11 cellular contexts compared by ENCODE assay signal in genomic region chr1:74199504-74199903, GRCh38. TPM values are rescaled to one million over a fixed set of nuclear protein-coding genes. Genes with fewer than 3 reads are reported as not detected.
DNase-seq lines count a peak whose midpoint lies in the region; ATAC-seq and TF ChIP-seq lines count a peak whose summit lies in the region.
"Had no signal": no experiment of that assay in that cellular context is flagged by ENCODE, and none has a peak within 500 bp of the region (broad histone marks: within the 10 kb centered on the region; RNA-seq: fewer than 3 reads in every experiment).

No MANE protein-coding gene starts in this region.

- H3K4me3 ChIP-seq in AG10803 (ENCODE audit: low read length) = peak overlapping the region; percentile 78; the same call in 1 of the 2 replicates
- no peak overlapping the region for H3K4me3 ChIP-seq in smooth muscle cell

- no peak for ATAC-seq in HG02970 (IDR thresholded peaks at IDR 0.05; ENCODE audit: low FRiP score, unreplicated experiment)
- ATAC-seq: Panc1 had no signal

- no peak overlapping the region for H3K9ac ChIP-seq in smooth muscle cell (ENCODE audit: low read depth)

- no peak for TF ChIP-seq CTCF in AG10803 (conservative IDR thresholded peaks at IDR 0.05; ENCODE audit: low read length)
- TF ChIP-seq CTCF in smooth muscle cell (IDR thresholded peaks at IDR 0.05; ENCODE audit: borderline replicate concordance, insufficient read depth, poor library complexity, severe bottlenecking) = no peak

- CTCF ChIA-PET in activated naive CD4-positive, alpha-beta T cell treated with anti-CD3 and anti-CD28 coated beads for 36 hours (lab: Charles Lee) = no interaction called here

- no peak overlapping the region for H3K27ac ChIP-seq in smooth muscle cell (ENCODE audit: low read depth)

- H3K4me1 Mint-ChIP-seq in immature natural killer cell = peaks cover 23 to 24% of the 10 kb centered on the region in 2 donors
- H3K4me1 Mint-ChIP-seq in activated naive CD4-positive, alpha-beta T cell treated with anti-CD3 and anti-CD28 coated beads for 36 hours (ENCODE audit: low read depth) = peaks cover 17% of the 10 kb centered on the region

- no peaks in the 10 kb centered on the region for H3K9me3 Mint-ChIP-seq in immature natural killer cell
- no peaks in the 10 kb centered on the region for H3K9me3 Mint-ChIP-seq in activated naive CD4-positive, alpha-beta T cell treated with anti-CD3 and anti-CD28 coated beads for 36 hours

- H3K27ac Mint-ChIP-seq in immature natural killer cell = peak overlapping the region in 2 of 6 donors; percentile 28 to 94
- H3K27ac Mint-ChIP-seq in activated naive CD4-positive, alpha-beta T cell treated with anti-CD3 and anti-CD28 coated beads for 36 hours = no peak overlapping the region

- H2AFZ ChIP-seq in smooth muscle cell (ENCODE audit: low read depth) = no peak overlapping the region

- peaks cover 8 to 11% (median 10%) of the 10 kb centered on the region in 3 donors for H3K27me3 Mint-ChIP-seq in immature natural killer cell (ENCODE audit: low read depth in 3 of 3)
- no peaks in the 10 kb centered on the region for H3K27me3 Mint-ChIP-seq in activated naive CD4-positive, alpha-beta T cell treated with anti-CD3 and anti-CD28 coated beads for 36 hours (ENCODE audit: low read depth)

- H3K36me3 Mint-ChIP-seq in immature natural killer cell = peaks cover 4 to 20% (median 14%) of the 10 kb centered on the region in 3 donors
- H3K36me3 Mint-ChIP-seq in activated naive CD4-positive, alpha-beta T cell treated with anti-CD3 and anti-CD28 coated beads for 36 hours (ENCODE audit: low read depth) = peaks cover 11% of the 10 kb centered on the region

- H3K79me2 ChIP-seq in smooth muscle cell (ENCODE audit: low read depth) = no peaks in the 10 kb centered on the region

- H4K20me1 ChIP-seq in smooth muscle cell (ENCODE audit: low read depth) = no peaks in the 10 kb centered on the region

- H3F3A ChIP-seq in smooth muscle cell (ENCODE audit: low read depth) = no peaks in the 10 kb centered on the region

- no peaks in the 10 kb centered on the region for H3K9me3 ChIP-seq in smooth muscle cell (replicated peaks; ENCODE audit: low read depth)

- H3K36me3 ChIP-seq in smooth muscle cell (ENCODE audit: low read depth) = no peaks in the 10 kb centered on the region

- H3K4me3 Mint-ChIP-seq in immature natural killer cell = peak overlapping the region in 4 of 5 donors; percentile 88 to 96 (median 92)
- no peak overlapping the region for H3K4me3 Mint-ChIP-seq in activated naive CD4-positive, alpha-beta T cell treated with anti-CD3 and anti-CD28 coated beads for 36 hours

- H3K4me2 ChIP-seq in smooth muscle cell = no peak overlapping the region

- 93% methylated on average over 5 of the region's 5 CpGs for WGBS in smooth muscle cell (ENCODE audit: low lambda C conversion rate)

- no peak for DNase-seq in AG10803 (ENCODE audit: low read depth)
- DNase-seq in CMK (ENCODE audit: low read depth) = peak; percentile 34
- DNase-seq in SKM-1 treated with dmso at 0.1 percent for 144 hours (lab: John Stamatoyannopoulos, UW; ENCODE audit: unreplicated experiment) = peak; percentile 7
- no peak for DNase-seq in immature natural killer cell
- DNase-seq in NCI-H1417 (lab: John Stamatoyannopoulos, UW) = no peak
- no peak for DNase-seq in smooth muscle cell (lab: John Stamatoyannopoulos, UW; ENCODE audit: unreplicated experiment)
- no peak for DNase-seq in activated naive CD4-positive, alpha-beta T cell treated with anti-CD3 and anti-CD28 coated beads for 36 hours
- DNase-seq: NCI-H1694; stimulated activated naive CD4-positive, alpha-beta T cell had no signal

- H3K27me3 ChIP-seq in smooth muscle cell (ENCODE audit: low read depth) = no peaks in the 10 kb centered on the region

- H3K4me1 ChIP-seq in smooth muscle cell (ENCODE audit: low read depth) = no peaks in the 10 kb centered on the region

- intact Hi-C loops in activated naive CD4-positive, alpha-beta T cell treated with anti-CD3 and anti-CD28 coated beads for 36 hours (cut with micrococcal nuclease) = loop anchor here (2.0 to 10.0 kb wide), 2 partner anchors 565 to 1525 kb away; partner anchors contain the start of gene ACADM

RNA-seq across cellular contexts. Expression of gene FPGT, which starts 1.5 kb away (rescaled TPM):
- polyA plus RNA-seq in immature natural killer cell (1 to 10 TPM; 2.9 to 8.2 (median 6.5) TPM), smooth muscle cell (1.2 and 3.3 TPM in 2 replicates)
- total RNA-seq in smooth muscle cell = 7.1 and 9.7 TPM in 2 replicates
- 10 to 100 TPM; 11.0 to 13.9 TPM for total RNA-seq in activated naive CD4-positive, alpha-beta T cell treated with anti-CD3 and anti-CD28 coated beads for 36 hours

RNA-seq across cellular contexts. Expression of gene LRRIQ3, which starts 1.5 kb away (rescaled TPM):
- polyA plus RNA-seq in immature natural killer cell (1 to 10 TPM; 1.0 to 2.0 (median 1.2) TPM), smooth muscle cell (not detected in 2 replicates)
- 0.31 TPM in 1 of 2 replicates, not detected in the other for total RNA-seq in smooth muscle cell
- total RNA-seq in activated naive CD4-positive, alpha-beta T cell treated with anti-CD3 and anti-CD28 coated beads for 36 hours = 1 to 10 TPM; 1.1 to 1.2 TPM

RNA-seq across cellular contexts. Expression of gene TNNI3K, which starts 35.7 kb away (rescaled TPM):
- polyA plus RNA-seq in immature natural killer cell (not detected), smooth muscle cell (0.55 and 0.66 TPM in 2 replicates)
- 1.6 and 9.6 TPM in 2 replicates for total RNA-seq in smooth muscle cell
- under 1 TPM in 1 of 2 experiments, not detected in 1; 0.40 TPM for total RNA-seq in activated naive CD4-positive, alpha-beta T cell treated with anti-CD3 and anti-CD28 coated beads for 36 hours

Comparison
In these comparisons a context has a peak if more than half of its experiments do, and no peak if none do; other contexts are left out.
1. DNase-seq: peak in CMK (single experiment) and SKM-1 treated with dmso at 0.1 percent for 144 hours (single experiment); none in AG10803 (single experiment), immature natural killer cell (0 of 3), NCI-H1417 (0 of 3), smooth muscle cell (single experiment) and activated naive CD4-positive, alpha-beta T cell treated with anti-CD3 and anti-CD28 coated beads for 36 hours (single experiment).